ENCODE assay signal across 8 cellular contexts in genomic region chr6:81938014-81938761, GRCh38.
DNase-seq lines count a peak whose midpoint lies in the region; ATAC-seq and TF ChIP-seq lines count a peak whose summit lies in the region.

No MANE protein-coding gene starts in this region.

- no peak for ATAC-seq in GM21825 (IDR thresholded peaks at IDR 0.05; ENCODE audit: unreplicated experiment)

- POLR2A ChIA-PET in BJ (lab: Charles Lee), result no interaction called here

- H3K27me3 ChIP-seq in BJ (ENCODE audit: control insufficient read depth, insufficient read depth, low read length), result no peaks in the 10 kb centered on the region

- H3K4me3 ChIP-seq in BJ (ENCODE audit: low read depth, low read length) (no peak overlapping the region), NB4 (ENCODE audit: low read depth, low read length) (no peak overlapping the region)

- no peaks in the 10 kb centered on the region for H3K36me3 ChIP-seq in BJ (ENCODE audit: control insufficient read depth, insufficient read depth, low read length)

- TF ChIP-seq CTCF in BJ (IDR thresholded peaks at IDR 0.05; ENCODE audit: insufficient read depth, low read depth, low read length), result no peak
- TF ChIP-seq CTCF in NB4 (IDR thresholded peaks at IDR 0.05; ENCODE audit: low read depth, low read length), result no peak

- TF ChIP-seq POLR2A in NB4 (IDR thresholded peaks at IDR 0.05; ENCODE audit: extremely low read depth, insufficient read length), result no peak

- CTCF ChIA-PET in BJ (lab: Yijun Ruan, JAX), result interaction anchor here (1.6 kb wide), 1 partner anchor 23 kb away, joined by 4 read pairs; no protein-coding TSS in a partner anchor

- peak; percentile 80 for DNase-seq in BJ (ENCODE audit: low read depth)
- peak; percentile 94 for DNase-seq in HCEC 1CT
- DNase-seq in NB4 (ENCODE audit: low read depth), result peak; percentile 92
- peak; percentile 72 for DNase-seq in fibroblast of gingiva (ENCODE audit: low read depth)
- peak; percentile 79 for DNase-seq in stromal cell of bone marrow (ENCODE audit: low read depth)
- DNase-seq in occipital lobe (lab: John Stamatoyannopoulos, UW), result no peak
- DNase-seq in effector CD8-positive, alpha-beta T cell (lab: John Stamatoyannopoulos, UW), result no peak

Comparison
In these comparisons a context has a peak if more than half of its experiments do, and no peak if none do; other contexts are left out.
1. DNase-seq: peak in BJ (single experiment), HCEC 1CT (single experiment), NB4 (single experiment), fibroblast of gingiva (single experiment) and stromal cell of bone marrow (single experiment); none in occipital lobe (single experiment) and effector CD8-positive, alpha-beta T cell (single experiment).